In the genomic region with DNA sequence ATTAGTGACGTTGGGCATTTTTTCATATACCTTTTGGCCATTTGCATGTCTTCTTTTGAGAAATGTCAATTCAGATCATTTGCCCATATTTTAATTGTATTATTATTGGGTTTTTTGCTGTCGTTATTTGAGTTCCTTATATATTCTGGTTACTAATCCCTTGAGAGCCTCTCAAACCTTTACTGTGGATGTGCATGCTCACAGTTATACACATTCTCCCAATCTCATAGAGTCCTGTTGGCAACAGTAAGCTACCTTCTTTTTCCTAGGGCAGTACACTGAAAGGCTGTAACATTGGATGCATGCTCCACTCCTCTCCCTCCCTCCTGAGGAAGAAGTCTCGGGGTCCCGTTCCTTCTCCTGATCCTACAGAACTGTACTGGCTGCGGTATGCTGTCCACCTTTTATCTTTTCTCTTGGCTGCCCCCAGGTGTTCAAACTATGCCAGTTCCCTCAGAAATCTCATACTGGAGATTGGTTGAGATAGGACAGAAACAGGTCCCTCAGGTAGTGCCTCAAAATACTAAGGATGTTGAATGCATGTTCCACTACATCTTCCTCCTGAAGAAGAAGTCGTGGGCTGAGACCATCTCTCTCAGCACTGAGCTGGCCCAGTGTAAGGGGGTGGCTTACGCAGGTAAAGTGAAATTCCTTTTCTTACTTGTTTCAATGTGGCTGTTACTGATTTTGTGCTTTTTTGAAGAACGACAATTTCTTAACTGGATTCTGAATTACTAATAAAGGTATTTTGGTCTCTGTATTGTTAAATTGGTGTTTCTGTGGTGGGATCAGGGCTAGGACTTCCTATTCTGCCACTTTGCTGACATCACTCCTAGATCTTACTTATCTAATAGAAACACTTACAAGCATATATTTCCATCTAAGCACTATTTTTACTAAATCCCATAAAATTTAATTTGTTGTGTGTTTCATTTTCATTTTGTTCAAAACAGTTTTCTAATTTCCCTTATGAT, we compare ENCODE assay signal across 9 cellular contexts.
DNase-seq lines count a peak whose midpoint lies in the region; ATAC-seq, FAIRE-seq and TF ChIP-seq lines count a peak whose summit lies in the region.
"Had no signal": no experiment of that assay in that cellular context is flagged by ENCODE, and none has a peak within 500 bp of the region (broad histone marks: within the 10 kb centered on the region; RNA-seq: fewer than 3 reads in every experiment).

No MANE protein-coding gene starts in this region.

- H3K27ac ChIP-seq in RWPE2 (ENCODE audit: poor library complexity, severe bottlenecking) (no peak overlapping the region), kidney (ENCODE audit: low read depth in 2 of 2, low read length in 2 of 2) (no peak overlapping the region)
- H3K27ac ChIP-seq: skin epidermis had no signal

- H3K36me3 ChIP-seq in RWPE2 (ENCODE audit: low read depth) (no peaks in the 10 kb centered on the region), kidney (ENCODE audit: control insufficient read depth in 1 of 2, insufficient read depth in 2 of 2, low read length in 2 of 2) (no peaks in the 10 kb centered on the region)

- peak; percentile 47 for TF ChIP-seq CTCF in AG09319 (IDR thresholded peaks at IDR 0.05; ENCODE audit: low read depth, low read length)
- TF ChIP-seq CTCF in RWPE2 (IDR thresholded peaks at IDR 0.05; ENCODE audit: poor library complexity, severe bottlenecking): peak; percentile 60
- no peak for TF ChIP-seq CTCF in kidney (IDR thresholded peaks at IDR 0.05; ENCODE audit: borderline replicate concordance, extremely low read depth, insufficient read depth)

- TF ChIP-seq POLR2A in GM12892 (IDR thresholded peaks at IDR 0.05; ENCODE audit: low read depth, low read length): no peak

- peak overlapping the region; percentile 39 to 61 for H3K27ac Mint-ChIP-seq in activated naive CD4-positive, alpha-beta T cell treated with anti-CD3 and anti-CD28 coated beads, Interleukin-2, amount 50 U/mL, for 72 hours

- DNase-seq in AG09319 (ENCODE audit: extremely low read depth, low read depth) (no peak), GM12892 (ENCODE audit: insufficient read length) (no peak), RWPE2 (ENCODE audit: low spot score) (no peak), kidney (no peak), epidermal melanocyte (ENCODE audit: insufficient read length, low spot score) (no peak)
- DNase-seq in activated naive CD4-positive, alpha-beta T cell treated with anti-CD3 and anti-CD28 coated beads, Interleukin-2, amount 50 U/mL, for 72 hours (ENCODE audit: low spot score in 2 of 2): peak; percentile 40 to 57
- DNase-seq in stimulated activated CD8-positive, alpha-beta memory T cell treated with anti-CD3 and anti-CD28 coated beads, Interleukin-12 subunit alpha, Interleukin-12 subunit beta, amount 100 ng/mL, for 1 hour (ENCODE audit: low read depth): peak; percentile 14

- ATAC-seq in HG03439 (IDR thresholded peaks at IDR 0.05; ENCODE audit: unreplicated experiment) (peak; percentile 78), RWPE2 (ENCODE audit: low read depth) (peak; percentile 76)
- peak; percentile 94 to 97 for ATAC-seq in activated naive CD4-positive, alpha-beta T cell treated with anti-CD3 and anti-CD28 coated beads, Interleukin-2, amount 50 U/mL, for 72 hours

- H3K9me3 ChIP-seq in RWPE2 (ENCODE audit: severe bottlenecking) (no peaks in the 10 kb centered on the region), kidney (ENCODE audit: control insufficient read depth in 1 of 2, low read length in 2 of 2) (no peaks in the 10 kb centered on the region)

- H3K4me3 ChIP-seq in RWPE2 (ENCODE audit: severe bottlenecking) (no peak overlapping the region), kidney (ENCODE audit: low read length in 2 of 2) (no peak overlapping the region)
- H3K4me3 ChIP-seq: skin epidermis had no signal

- H3K27me3 ChIP-seq in RWPE2 (ENCODE audit: insufficient read depth, poor library complexity, severe bottlenecking): no peaks in the 10 kb centered on the region

- H3K9ac ChIP-seq in kidney (ENCODE audit: low read length in 2 of 2): no peak overlapping the region

- no peaks in the 10 kb centered on the region for H3K4me1 ChIP-seq in RWPE2 (ENCODE audit: insufficient read depth, poor library complexity, severe bottlenecking)
- no peaks in the 10 kb centered on the region for H3K4me1 ChIP-seq in kidney (ENCODE audit: control insufficient read depth in 1 of 2, insufficient read depth in 1 of 2, low read depth in 1 of 2, low read length in 2 of 2)

- intact Hi-C loops in kidney (cut with DNase I): no loop called here

- peaks cover 0 to 10% of the 10 kb centered on the region in 2 donors for H3K36me3 Mint-ChIP-seq in activated naive CD4-positive, alpha-beta T cell treated with anti-CD3 and anti-CD28 coated beads, Interleukin-2, amount 50 U/mL, for 72 hours

- H3K9me3 Mint-ChIP-seq in activated naive CD4-positive, alpha-beta T cell treated with anti-CD3 and anti-CD28 coated beads, Interleukin-2, amount 50 U/mL, for 72 hours: peaks cover 0 to 5% of the 10 kb centered on the region in 2 donors

- FAIRE-seq in GM12892 (lab: Jason Lieb, UNC): peak; percentile 78
- FAIRE-seq in kidney (lab: Jason Lieb, UNC): peak; percentile 90

Comparison
In these comparisons a context has a peak if more than half of its experiments do, and no peak if none do; other contexts are left out.
1. DNase-seq: peak in activated naive CD4-positive, alpha-beta T cell treated with anti-CD3 and anti-CD28 coated beads, Interleukin-2, amount 50 U/mL, for 72 hours (2 of 2) and stimulated activated CD8-positive, alpha-beta memory T cell treated with anti-CD3 and anti-CD28 coated beads, Interleukin-12 subunit alpha, Interleukin-12 subunit beta, amount 100 ng/mL, for 1 hour (single experiment); none in AG09319 (single experiment), GM12892 (single experiment), RWPE2 (single experiment), kidney (single experiment) and epidermal melanocyte (single experiment).
2. Peak in every context shown above with its lines, with median percentiles within 50 percentile points of each other: ATAC-seq.